In the genomic region with DNA sequence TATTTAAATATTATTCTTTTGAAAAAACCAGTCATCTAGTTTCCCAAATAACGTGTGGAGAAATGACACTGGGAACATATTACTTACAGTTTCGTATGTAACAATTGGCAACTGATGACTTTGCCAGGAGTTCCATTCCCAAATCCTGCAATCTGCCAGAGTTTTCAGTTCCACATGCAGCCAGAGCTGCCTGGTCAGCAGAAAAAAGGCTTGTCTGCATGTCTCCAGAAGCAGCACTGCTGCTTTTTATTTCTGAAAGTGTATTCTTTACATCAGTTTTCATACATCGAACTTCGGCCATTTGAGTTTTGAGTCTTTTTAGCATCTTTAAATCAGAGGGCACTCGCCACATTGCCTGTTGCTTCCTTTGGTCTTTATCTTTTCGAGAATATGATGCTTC, we compare ENCODE assay signal across 1 cellular context.
TF ChIP-seq lines count a peak whose summit lies in the region.

No MANE protein-coding gene starts in this region.

TF ChIP-seq in K562, 482 proteins besides CTCF, POLR2A, EP300 and RAD21 (continued from another document):
- TF ChIP-seq, protein P1, sequence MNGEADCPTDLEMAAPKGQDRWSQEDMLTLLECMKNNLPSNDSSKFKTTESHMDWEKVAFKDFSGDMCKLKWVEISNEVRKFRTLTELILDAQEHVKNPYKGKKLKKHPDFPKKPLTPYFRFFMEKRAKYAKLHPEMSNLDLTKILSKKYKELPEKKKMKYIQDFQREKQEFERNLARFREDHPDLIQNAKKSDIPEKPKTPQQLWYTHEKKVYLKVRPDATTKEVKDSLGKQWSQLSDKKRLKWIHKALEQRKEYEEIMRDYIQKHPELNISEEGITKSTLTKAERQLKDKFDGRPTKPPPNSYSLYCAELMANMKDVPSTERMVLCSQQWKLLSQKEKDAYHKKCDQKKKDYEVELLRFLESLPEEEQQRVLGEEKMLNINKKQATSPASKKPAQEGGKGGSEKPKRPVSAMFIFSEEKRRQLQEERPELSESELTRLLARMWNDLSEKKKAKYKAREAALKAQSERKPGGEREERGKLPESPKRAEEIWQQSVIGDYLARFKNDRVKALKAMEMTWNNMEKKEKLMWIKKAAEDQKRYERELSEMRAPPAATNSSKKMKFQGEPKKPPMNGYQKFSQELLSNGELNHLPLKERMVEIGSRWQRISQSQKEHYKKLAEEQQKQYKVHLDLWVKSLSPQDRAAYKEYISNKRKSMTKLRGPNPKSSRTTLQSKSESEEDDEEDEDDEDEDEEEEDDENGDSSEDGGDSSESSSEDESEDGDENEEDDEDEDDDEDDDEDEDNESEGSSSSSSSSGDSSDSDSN (IDR thresholded peaks at IDR 0.05; ENCODE audit: borderline replicate concordance in 1 of 2, low read depth in 2 of 2, low read length in 2 of 2), result no peak
- no peak for TF ChIP-seq MEF2D (tag; conservative IDR thresholded peaks at IDR 0.05; ENCODE audit: low read depth)
- TF ChIP-seq DIDO1 (tag; IDR thresholded peaks at IDR 0.05; ENCODE audit: low read depth), result no peak
- TF ChIP-seq SMARCE1 (IDR thresholded peaks at IDR 0.05), result no peak
- 0 out of 2 replicates have a peak, but pooled peaks have one; percentile 24 for TF ChIP-seq C11orf30 (IDR thresholded peaks at IDR 0.05; ENCODE audit: low read depth)
- no peak for TF ChIP-seq HES1 (IDR thresholded peaks at IDR 0.05; ENCODE audit: low read depth)
- TF ChIP-seq PKNOX1 (IDR thresholded peaks at IDR 0.05), result no peak
- TF ChIP-seq DNMT1 (IDR thresholded peaks at IDR 0.05), result no peak
- no peak for TF ChIP-seq ILK (tag; IDR thresholded peaks at IDR 0.05; ENCODE audit: borderline replicate concordance, low read depth)
